In the genomic region with DNA sequence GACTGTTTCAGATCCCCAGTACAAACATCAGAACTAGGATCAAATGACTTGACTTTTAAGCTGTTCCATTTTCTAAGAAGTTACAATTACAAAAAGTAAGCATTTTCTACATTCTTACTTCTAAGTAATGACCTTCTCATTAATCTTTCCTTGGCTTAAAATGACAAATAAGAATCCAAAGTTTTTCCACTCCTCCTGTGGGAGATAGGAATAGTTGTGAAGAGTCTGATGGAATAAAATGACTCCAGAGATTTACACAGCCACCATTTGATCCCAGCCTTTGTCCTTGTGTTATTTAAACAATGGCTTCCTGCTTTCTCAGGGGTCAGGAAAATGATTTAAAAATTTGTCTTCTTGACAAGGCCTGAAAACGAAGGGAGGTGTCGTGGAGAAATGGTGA, we compare ENCODE assay signal across 23 cellular contexts.
"Had no signal": no experiment of that assay in that cellular context is flagged by ENCODE, and none has a peak within 500 bp of the region (broad histone marks: within the 10 kb centered on the region; RNA-seq: fewer than 3 reads in every experiment).

No MANE protein-coding gene starts in this region.

- H3K27ac ChIP-seq: colonic mucosa, heart left ventricle, neutrophil, skin epidermis, stomach, thoracic aorta, upper lobe of left lung, uterus had no signal

- H3K27me3 ChIP-seq: colonic mucosa, heart left ventricle, neutrophil, sigmoid colon, stomach, upper lobe of left lung, uterus had no signal

- ATAC-seq: esophagus mucosa, heart left ventricle, left colon, left ventricle myocardium superior, natural killer cell had no signal

- H3K9me3 ChIP-seq: colonic mucosa, heart left ventricle, neutrophil, sigmoid colon, stomach, thoracic aorta, upper lobe of left lung, uterus had no signal

- H3K4me3 ChIP-seq: colonic mucosa, heart left ventricle, lung, sigmoid colon, skin epidermis, stomach, thoracic aorta, upper lobe of left lung, uterus had no signal

- DNase-seq: cerebellar nuclear complex; colonic mucosa; dermis blood vessel endothelial cell; effector CD4-positive, alpha-beta T cell; heart left ventricle; hippocampal formation; left colon; left ventricle myocardium superior; mesendoderm; natural killer cell; sigmoid colon; stimulated activated CD4-positive, alpha-beta T cell treated with anti-CD3 and anti-CD28 coated beads, Interleukin-2, amount 100 ng/mL, for 24 hours; stimulated activated CD4-positive, alpha-beta T cell treated with anti-CD3 and anti-CD28 coated beads, Interleukin-4, amount 100 ng/mL, for 4 hours; stimulated activated naive CD4-positive, alpha-beta T cell; stomach; substantia nigra; upper lobe of left lung; uterus had no signal

- H3K36me3 ChIP-seq: colonic mucosa, heart left ventricle, neutrophil, sigmoid colon, stomach, thoracic aorta, upper lobe of left lung, uterus had no signal

- H3K4me1 ChIP-seq: colonic mucosa, sigmoid colon, stomach, uterus had no signal

- H3K9me3 Mint-ChIP-seq: natural killer cell had no signal

- H3K36me3 Mint-ChIP-seq: natural killer cell had no signal

- H3K27ac Mint-ChIP-seq: natural killer cell had no signal

- H3K4me1 Mint-ChIP-seq: natural killer cell had no signal

- H3K4me3 Mint-ChIP-seq: natural killer cell had no signal
